Comparison of ENCODE assay signal across 9 cellular contexts in the genomic region with DNA sequence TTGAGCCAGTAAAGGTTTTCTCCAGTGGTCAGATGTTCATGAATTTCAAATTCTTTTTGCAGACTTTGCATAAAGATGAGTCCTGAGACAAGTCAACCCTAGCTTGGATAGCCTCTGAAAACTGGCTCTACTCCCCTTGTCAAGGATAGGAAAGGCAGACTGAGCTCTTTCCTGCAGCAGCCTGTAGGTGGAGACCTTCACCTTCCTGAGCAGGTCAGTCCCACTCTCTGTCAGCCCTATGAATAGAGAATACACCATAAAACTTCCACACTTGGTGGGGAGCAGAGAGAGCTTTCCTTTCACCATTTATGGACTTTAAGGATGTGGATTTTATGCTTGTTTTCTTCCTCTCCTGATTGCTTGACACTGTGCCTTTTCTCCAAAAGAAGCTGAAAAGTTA. TPM values are rescaled to one million over a fixed set of nuclear protein-coding genes. Genes with fewer than 3 reads are reported as not detected.
DNase-seq lines count a peak whose midpoint lies in the region; ATAC-seq and TF ChIP-seq lines count a peak whose summit lies in the region.
"Had no signal": no experiment of that assay in that cellular context is flagged by ENCODE, and none has a peak within 500 bp of the region (broad histone marks: within the 10 kb centered on the region; RNA-seq: fewer than 3 reads in every experiment).

No MANE protein-coding gene starts in this region.

- H3K79me2 ChIP-seq in OCI-LY1 (ENCODE audit: insufficient read depth, low read length) = no peaks in the 10 kb centered on the region

- H3K27me3 ChIP-seq in OCI-LY1 (ENCODE audit: insufficient read depth, low read length) = no peaks in the 10 kb centered on the region

- peak; percentile 8 for DNase-seq in AG20443 (ENCODE audit: low spot score)
- DNase-seq in fibroblast of villous mesenchyme (ENCODE audit: low read depth) = peak; percentile 0
- no peak for DNase-seq in erythroblast (lab: John Stamatoyannopoulos, UW)
- no peak for DNase-seq in cortex of kidney (lab: John Stamatoyannopoulos, UW)
- DNase-seq in NCI-H1105 (lab: John Stamatoyannopoulos, UW) = no peak
- DNase-seq: retina had no signal

- TF ChIP-seq POLR2A in erythroblast (IDR thresholded peaks at IDR 0.05; ENCODE audit: low read length) = no peak

- H3K4me1 ChIP-seq in OCI-LY1 (ENCODE audit: insufficient read depth, low read length, severe bottlenecking) = no peaks in the 10 kb centered on the region

- H3K27ac ChIP-seq in OCI-LY1 (ENCODE audit: low read depth, low read length, poor library complexity, severe bottlenecking) = no peak overlapping the region

- H2AFZ ChIP-seq in OCI-LY1 (ENCODE audit: low read length) = no peak overlapping the region

- ATAC-seq in GM18861 (IDR thresholded peaks at IDR 0.05; ENCODE audit: unreplicated experiment) (peak; percentile 52), GM21515 (IDR thresholded peaks at IDR 0.05; ENCODE audit: unreplicated experiment) (no peak)

- no peaks in the 10 kb centered on the region for H3F3A ChIP-seq in OCI-LY1 (ENCODE audit: insufficient read depth, low read length)

- no peak overlapping the region for H3K9ac ChIP-seq in OCI-LY1 (ENCODE audit: low read length)

- no peaks in the 10 kb centered on the region for H3K36me3 ChIP-seq in OCI-LY1 (ENCODE audit: insufficient read depth, low read length)

- TF ChIP-seq CTCF in OCI-LY1 (IDR thresholded peaks at IDR 0.05; ENCODE audit: low read length) = peak; percentile 33
- TF ChIP-seq CTCF in fibroblast of villous mesenchyme (IDR thresholded peaks at IDR 0.05; ENCODE audit: insufficient read depth, low read depth, low read length) = peak; percentile 29

- H3K4me3 ChIP-seq in OCI-LY1 (ENCODE audit: low read depth, low read length, poor library complexity, severe bottlenecking) (no peak overlapping the region), fibroblast of villous mesenchyme (ENCODE audit: low read depth, low read length) (no peak overlapping the region)

- no peaks in the 10 kb centered on the region for H3K9me2 ChIP-seq in OCI-LY1 (ENCODE audit: low read depth, low read length)

- H3K9me3 ChIP-seq in OCI-LY1 (ENCODE audit: low read length) = no peaks in the 10 kb centered on the region

- H4K20me1 ChIP-seq in OCI-LY1 (ENCODE audit: insufficient read depth, low read length) = no peaks in the 10 kb centered on the region

- no peak overlapping the region for H3K4me2 ChIP-seq in OCI-LY1 (ENCODE audit: low read length)

RNA-seq across cellular contexts. Expression of a gene that starts 41.9 kb away (rescaled TPM):
- 0.32 and 0.86 TPM in 2 replicates for total RNA-seq in fibroblast of villous mesenchyme

Comparison
In these comparisons a context has a peak if more than half of its experiments do, and no peak if none do; other contexts are left out.
1. DNase-seq: peak in AG20443 (single experiment) and fibroblast of villous mesenchyme (single experiment); none in erythroblast (0 of 2), cortex of kidney (single experiment) and NCI-H1105 (single experiment).